ENCODE assay signal across 8 cellular contexts in the genomic region with DNA sequence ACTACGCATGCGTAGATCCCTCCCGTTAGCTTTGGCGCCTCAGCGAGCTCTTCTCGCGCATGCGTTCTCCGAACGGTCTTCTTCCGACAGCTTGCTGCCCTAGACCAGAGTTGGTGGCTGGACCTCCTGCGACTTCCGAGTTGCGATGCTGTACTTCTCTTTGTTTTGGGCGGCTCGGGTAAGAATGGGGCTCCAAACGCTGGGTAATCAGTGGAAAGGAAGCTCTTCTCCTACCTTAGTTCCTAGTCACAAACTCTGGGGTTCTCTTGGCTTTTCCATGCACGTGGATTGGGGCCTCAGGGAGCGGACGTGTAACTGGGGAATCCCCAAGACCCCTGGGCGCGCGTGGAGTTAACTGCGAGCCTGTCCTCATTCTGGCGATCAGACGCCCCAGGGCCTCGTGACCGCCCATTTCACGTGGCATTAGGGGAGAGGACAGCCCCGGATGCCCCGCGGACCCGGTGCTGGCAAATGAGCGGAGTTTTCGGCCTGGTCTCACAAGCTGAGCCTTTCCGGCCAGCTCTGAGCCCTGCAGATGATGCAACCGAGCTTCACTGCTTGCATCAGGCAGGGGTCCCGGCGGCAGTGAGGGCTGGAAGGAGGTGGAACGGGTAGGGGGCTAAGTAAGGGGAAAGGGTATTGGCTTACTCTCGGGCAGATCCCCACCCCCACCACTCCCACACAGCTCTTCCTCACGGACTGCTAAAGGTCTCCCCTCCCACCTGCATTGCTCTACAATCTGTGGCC.
A peak's percentile ranks its signal among the peaks of the same experiment; 100 is the strongest.
DNase-seq lines count a peak whose midpoint lies in the region; ATAC-seq lines count a peak whose summit lies in the region.

A gene (plus strand): TSS at position 78 of the 747 bp plus-strand sequence. CDS start 68 bp downstream, at position 146.

- no peaks in the 10 kb centered on the region for H3K9me3 Mint-ChIP-seq in central memory CD8-positive, alpha-beta T cell

- peak within 1 kb of the TSS; percentile 95 for H3K4me3 Mint-ChIP-seq in central memory CD8-positive, alpha-beta T cell

- peaks cover 16% of the 10 kb centered on the region for H3K36me3 Mint-ChIP-seq in central memory CD8-positive, alpha-beta T cell (ENCODE audit: insufficient read depth)

- peaks cover 35% of the 10 kb centered on the region for H3K4me1 Mint-ChIP-seq in central memory CD8-positive, alpha-beta T cell

- in situ Hi-C loops in ACHN (cut with HindIII; ENCODE audit: low pct_ligation_motif_present, low pct_unique_long_range_greater_than_20kb, low sequenced_read_pairs), result no loop called here

- H3K27ac Mint-ChIP-seq in central memory CD8-positive, alpha-beta T cell (ENCODE audit: low read depth), result peak within 1 kb of the TSS; percentile 86

- ATAC-seq in GM18907 (IDR thresholded peaks at IDR 0.05; ENCODE audit: unreplicated experiment), result peak; percentile 63
- ATAC-seq in HG03196 (IDR thresholded peaks at IDR 0.05; ENCODE audit: unreplicated experiment), result peak; percentile 57
- ATAC-seq in central memory CD8-positive, alpha-beta T cell (replicated peaks; ENCODE audit: extremely low read depth, poor library complexity, severe bottlenecking), result peak; percentile 63

- peak; percentile 99 for DNase-seq in ACHN
- peak; percentile 87 to 97 for DNase-seq in NCI-H446 (lab: John Stamatoyannopoulos, UW)
- DNase-seq in activated CD4-positive, CD25-positive, alpha-beta regulatory T cell (lab: John Stamatoyannopoulos, UW), result peak; percentile 78 to 81 (median 80)
- DNase-seq in central memory CD8-positive, alpha-beta T cell (ENCODE audit: low spot score in 2 of 2), result peak; percentile 74 to 78
- DNase-seq in islet precursor cell, result peak; percentile 98
- peak; percentile 90 for DNase-seq in stimulated activated CD4-positive, alpha-beta T cell treated with anti-CD3 and anti-CD28 coated beads, Interleukin-12 subunit alpha, Interleukin-12 subunit beta, amount 100 ng/mL, for 4 hours

- H3K27me3 Mint-ChIP-seq in central memory CD8-positive, alpha-beta T cell, result peaks cover 32% of the 10 kb centered on the region

Comparison
In these comparisons a context has a peak if more than half of its experiments do, and no peak if none do; other contexts are left out.
1. Peak in every context shown above with its lines: DNase-seq and ATAC-seq.